Comparison of ENCODE assay signal across 14 cellular contexts in the genomic region with DNA sequence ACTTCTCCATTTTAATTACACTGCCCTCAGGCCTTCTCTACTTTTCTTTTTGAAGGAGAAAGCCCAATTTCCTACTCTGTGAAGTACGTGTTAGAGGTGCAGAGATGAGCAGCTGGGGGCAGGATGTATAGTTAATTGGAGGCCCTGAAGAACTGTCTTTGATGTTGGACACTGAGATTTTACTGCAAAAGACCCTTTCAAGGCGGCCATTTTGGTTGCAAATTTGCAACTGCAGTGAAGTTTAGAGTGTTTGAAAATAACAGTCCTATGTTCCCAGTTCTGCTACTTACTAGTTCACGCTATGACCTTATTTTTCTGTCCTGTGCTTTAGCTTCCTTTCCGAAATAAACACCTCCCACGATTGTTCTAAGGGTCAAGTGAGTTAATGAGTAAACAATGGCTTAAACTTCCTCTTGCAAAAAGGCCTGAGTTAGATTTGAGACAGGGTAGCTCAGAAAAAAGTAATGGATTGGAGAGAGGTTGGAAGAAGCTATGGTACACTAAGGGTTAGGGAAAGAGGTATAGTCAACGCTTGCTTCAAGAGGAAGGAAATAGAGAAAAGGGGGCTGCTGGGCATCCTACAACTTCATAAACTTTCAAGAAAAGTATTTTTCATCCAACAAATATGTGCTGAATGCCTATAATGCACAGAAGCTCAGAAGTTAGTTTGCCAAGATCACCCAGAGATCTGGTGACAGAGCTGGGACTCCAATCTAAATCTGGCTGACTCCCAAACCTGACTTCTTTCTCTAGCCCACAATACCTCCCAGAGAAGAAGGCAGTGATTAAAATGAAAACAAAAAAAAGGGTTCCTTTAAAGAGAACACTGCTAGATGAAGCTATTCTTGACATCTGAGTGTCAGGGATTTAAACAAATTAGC. TPM values are rescaled to one million over a fixed set of nuclear protein-coding genes. Genes with fewer than 3 reads are reported as not detected.
DNase-seq lines count a peak whose midpoint lies in the region; ATAC-seq and TF ChIP-seq lines count a peak whose summit lies in the region.
"Had no signal": no experiment of that assay in that cellular context is flagged by ENCODE, and none has a peak within 500 bp of the region (broad histone marks: within the 10 kb centered on the region; RNA-seq: fewer than 3 reads in every experiment).

No MANE protein-coding gene starts in this region.

- H3K4me3 ChIP-seq in breast epithelium, result no peak overlapping the region
- H3K4me3 ChIP-seq in tibial nerve, result no peak overlapping the region

- peak overlapping the region; percentile 53 to 84 for H3K27ac ChIP-seq in breast epithelium
- peak overlapping the region; percentile 3 to 88 (median 70) for H3K27ac ChIP-seq in tibial nerve
- H3K27ac ChIP-seq: 22Rv1 had no signal

- no peaks in the 10 kb centered on the region for H3K27me3 Mint-ChIP-seq in MCF 10A (ENCODE audit: insufficient read depth, unreplicated experiment)

- H3K36me3 Mint-ChIP-seq in MCF 10A (ENCODE audit: insufficient read depth, unreplicated experiment), result peaks cover 10% of the 10 kb centered on the region

- no peaks in the 10 kb centered on the region for H3K36me3 ChIP-seq in breast epithelium
- peaks cover 0 to 16% (median 0%) of the 10 kb centered on the region in 3 donors for H3K36me3 ChIP-seq in tibial nerve

- POLR2A ChIA-PET in MCF 10A (lab: Yijun Ruan, JAX), result interaction anchor here (1.5 kb wide), 1 partner anchor 9 kb away, joined by 4 read pairs; no protein-coding TSS in a partner anchor

- H3K27ac Mint-ChIP-seq in MCF 10A (ENCODE audit: low read depth, unreplicated experiment), result no peak overlapping the region
- H3K27ac Mint-ChIP-seq: activated naive CD4-positive, alpha-beta T cell treated with anti-CD3 and anti-CD28 coated beads, Interleukin-2, amount 50 U/mL, for 72 hours had no signal

- no peak overlapping the region for H3K4me3 Mint-ChIP-seq in MCF 10A (ENCODE audit: unreplicated experiment)

- H3K4me1 ChIP-seq in breast epithelium (peaks cover 0 to 6% of the 10 kb centered on the region in 2 donors), tibial nerve (peaks cover 0 to 54% (median 26%) of the 10 kb centered on the region in 4 donors)

- WGBS in tibial nerve, 2 donors, result 41 to 46% methylated on average over 6 of the region's 6 CpGs

- TF ChIP-seq EP300 in tibial nerve (IDR thresholded peaks at IDR 0.05), result no peak

- intact Hi-C loops in breast epithelium (cut with DNase I; ENCODE audit: low total_unique reads) (no loop called here), MCF 10A (cut with micrococcal nuclease) (no loop called here)

- DNase-seq in breast epithelium (ENCODE audit: low spot score in 2 of 2) (no peak), MCF 10A (ENCODE audit: unreplicated experiment) (no peak), dermis blood vessel endothelial cell (peak; percentile 84), medulla oblongata (ENCODE audit: extremely low spot score) (peak; percentile 24), tibial nerve (ENCODE audit: low spot score in 2 of 2) (no peak)
- DNase-seq: DMS 273 treated with DMSO at 0.1 percent for 48 hours, erythroblast, NCI-H1694 treated with DMSO at 0.1 percent for 48 hours, retina had no signal

- BruUV-seq in MCF 10A (replicated peaks; lab: Mats Ljungman, UMichigan), result no TSS peak

- ATAC-seq in GM21360 (IDR thresholded peaks at IDR 0.05; ENCODE audit: unreplicated experiment), result no peak
- ATAC-seq in HG03457 (IDR thresholded peaks at IDR 0.05; ENCODE audit: unreplicated experiment), result no peak
- no peak for ATAC-seq in GM21825 (IDR thresholded peaks at IDR 0.05; ENCODE audit: unreplicated experiment)
- ATAC-seq: activated naive CD4-positive, alpha-beta T cell treated with anti-CD3 and anti-CD28 coated beads, Interleukin-2, amount 50 U/mL, for 72 hours had no signal

- CTCF ChIA-PET in MCF 10A (lab: Yijun Ruan, JAX), result interaction anchor here (0.6 to 1.2 kb wide), 7 partner anchors 9 to 276 kb away, joined by 3 to 8 read pairs (median 3); no protein-coding TSS in a partner anchor

- TF ChIP-seq POLR2A in breast epithelium (IDR thresholded peaks at IDR 0.05) (no peak), tibial nerve (IDR thresholded peaks at IDR 0.05) (no peak)

- no peaks in the 10 kb centered on the region for H3K9me3 ChIP-seq in breast epithelium
- H3K9me3 ChIP-seq in tibial nerve, result peaks cover 0 to 8% (median 0%) of the 10 kb centered on the region in 4 donors

- H3K27me3 ChIP-seq in breast epithelium, result no peaks in the 10 kb centered on the region
- H3K27me3 ChIP-seq in tibial nerve, result no peaks in the 10 kb centered on the region

- peaks cover 16% of the 10 kb centered on the region for H3K9me3 Mint-ChIP-seq in MCF 10A (ENCODE audit: unreplicated experiment)

- no peaks in the 10 kb centered on the region for H3K4me1 Mint-ChIP-seq in MCF 10A (ENCODE audit: insufficient read depth, unreplicated experiment)

- TF ChIP-seq CTCF in breast epithelium (IDR thresholded peaks at IDR 0.05) (no peak), MCF 10A (IDR thresholded peaks at IDR 0.05; ENCODE audit: unreplicated experiment) (no peak), tibial nerve (IDR thresholded peaks at IDR 0.05) (no peak)

RNA-seq across cellular contexts. Expression of gene DICER1, which starts 26.4 kb away (rescaled TPM):
- total RNA-seq in breast epithelium (100 to 1,000 TPM in 1 of 3 donors, 10 to 100 TPM in 2; 74.9 to 126 (median 78.0) TPM), MCF 10A (2022) (35.6 and 48.6 TPM in 2 replicates), dermis blood vessel endothelial cell (34.3 and 38.3 TPM in 2 replicates), tibial nerve (10 to 100 TPM; 54.5 to 94.8 (median 83.8) TPM)

Comparison
In these comparisons a context has a peak if more than half of its experiments do, and no peak if none do; other contexts are left out.
1. DNase-seq: peak in dermis blood vessel endothelial cell (single experiment) and medulla oblongata (single experiment); none in breast epithelium (0 of 2), MCF 10A (single experiment) and tibial nerve (0 of 2).